ENCODE assay signal across 16 cellular contexts in the genomic region with DNA sequence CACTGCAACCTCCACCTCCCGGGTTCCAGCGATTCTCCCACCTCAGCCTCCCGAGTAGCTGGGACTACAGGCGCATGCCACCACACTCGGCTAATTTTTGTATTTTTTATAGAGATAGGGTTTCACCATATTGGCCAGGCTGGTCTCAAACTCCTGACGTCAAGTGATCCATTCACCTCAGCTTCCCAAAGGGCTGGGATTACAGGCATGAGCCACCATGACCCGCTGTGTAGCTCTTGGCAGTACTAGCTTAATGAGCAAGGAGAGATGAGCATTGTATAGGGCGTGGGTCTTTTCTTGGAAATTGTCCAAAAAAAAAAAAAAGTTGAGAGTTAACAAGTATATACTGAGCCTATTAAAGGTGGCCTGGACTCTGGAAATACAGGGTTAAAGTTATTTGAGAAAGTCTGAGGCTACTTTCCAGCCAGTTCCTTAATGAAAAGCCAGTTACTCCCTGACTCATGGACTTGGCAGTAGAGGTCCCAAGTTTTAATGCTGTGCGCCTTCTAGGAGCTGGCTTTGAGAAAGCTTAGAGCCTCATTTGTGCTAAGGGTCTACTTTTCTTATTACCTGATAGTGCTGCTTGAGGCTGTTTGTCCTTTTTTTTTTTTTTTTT. TPM values are rescaled to one million over a fixed set of nuclear protein-coding genes. Genes with fewer than 3 reads are reported as not detected.
DNase-seq lines count a peak whose midpoint lies in the region; ATAC-seq, FAIRE-seq and TF ChIP-seq lines count a peak whose summit lies in the region.
"Had no signal": no experiment of that assay in that cellular context is flagged by ENCODE, and none has a peak within 500 bp of the region (broad histone marks: within the 10 kb centered on the region; RNA-seq: fewer than 3 reads in every experiment).

No MANE protein-coding gene starts in this region.

- H2BK5ac ChIP-seq in IMR-90 (ENCODE audit: low read depth, low read length, poor library complexity, severe bottlenecking) = no peak overlapping the region

- no peak overlapping the region for H3K56ac ChIP-seq in IMR-90 (ENCODE audit: extremely low read depth, insufficient read depth, low read length)

- no peak overlapping the region for H4K91ac ChIP-seq in IMR-90 (ENCODE audit: insufficient read depth, low read depth, low read length)

- H3K36me3 ChIP-seq in IMR-90 (ENCODE audit: control insufficient read depth, insufficient read depth, low read length) (peaks cover 24% of the 10 kb centered on the region), astrocyte (ENCODE audit: insufficient read depth, low read length) (peaks cover 32% of the 10 kb centered on the region), psoas muscle (ENCODE audit: insufficient read depth in 1 of 2, low read depth in 1 of 2) (peaks cover 9 to 36% of the 10 kb centered on the region in 2 donors), spleen (peaks cover 0 to 42% (median 24%) of the 10 kb centered on the region in 6 donors)
- H3K36me3 ChIP-seq: ovary had no signal

- H3K79me2 ChIP-seq in astrocyte (ENCODE audit: insufficient read depth, low read length) = peaks cover 24% of the 10 kb centered on the region

- H3K9ac ChIP-seq in IMR-90 (ENCODE audit: low read depth, low read length) (no peak overlapping the region), astrocyte (ENCODE audit: low read length) (no peak overlapping the region)

- no peak overlapping the region for H4K8ac ChIP-seq in IMR-90 (ENCODE audit: low read depth in 2 of 2, low read length in 2 of 2)

- no TSS peak for BruUV-seq in IMR-90 (replicated peaks; lab: Mats Ljungman, UMichigan)

- no peaks in the 10 kb centered on the region for H3K9me3 Mint-ChIP-seq in astrocyte (ENCODE audit: unreplicated experiment)
- H3K9me3 Mint-ChIP-seq: central memory CD8-positive, alpha-beta T cell had no signal

- H3K79me1 ChIP-seq in IMR-90 (ENCODE audit: low read depth in 1 of 2, low read length in 2 of 2) = peaks cover 11 to 36% of the 10 kb centered on the region in 2 experiments; a peak in 3 of 4 replicates

- H3K27ac ChIP-seq in IMR-90 (ENCODE audit: insufficient read depth, low read length) (no peak overlapping the region), astrocyte (ENCODE audit: low read depth, low read length) (no peak overlapping the region), psoas muscle (no peak overlapping the region), spleen (no peak overlapping the region)
- H3K27ac ChIP-seq: ovary, upper lobe of right lung had no signal

- H2AK9ac ChIP-seq in IMR-90 (replicated peaks; ENCODE audit: low read depth, low read length, poor library complexity) = no peak overlapping the region

- no peaks in the 10 kb centered on the region for H3K9me3 ChIP-seq in IMR-90 (ENCODE audit: control insufficient read depth, insufficient read depth, low read length)
- no peaks in the 10 kb centered on the region for H3K9me3 ChIP-seq in astrocyte (ENCODE audit: insufficient read depth, low read depth, low read length)
- no peaks in the 10 kb centered on the region for H3K9me3 ChIP-seq in psoas muscle
- H3K9me3 ChIP-seq in spleen = no peaks in the 10 kb centered on the region
- H3K9me3 ChIP-seq: ovary, upper lobe of right lung had no signal

- H3K4me2 ChIP-seq in IMR-90 (ENCODE audit: low read depth, low read length) = no peak overlapping the region
- H3K4me2 ChIP-seq in astrocyte (ENCODE audit: low read length) = no peak overlapping the region

- TF ChIP-seq RAD21 in IMR-90 (IDR thresholded peaks at IDR 0.05; ENCODE audit: low read length) = no peak

- TF ChIP-seq POLR2A in IMR-90 (IDR thresholded peaks at IDR 0.05; ENCODE audit: low read depth, low read length) (no peak), spleen (IDR thresholded peaks at IDR 0.05) (no peak)

- no peak overlapping the region for H3K18ac ChIP-seq in IMR-90 (ENCODE audit: low read depth, low read length)

- H3K23ac ChIP-seq in IMR-90 (ENCODE audit: low read depth, low read length) = no peak overlapping the region

- intact Hi-C loops in IMR-90 (cut with micrococcal nuclease) (loop anchor here (5.0 to 10.0 kb wide), 2 partner anchors 180 to 772 kb away; a partner anchor contains a TSS), psoas muscle (cut with DNase I) (no loop called here), spleen (cut with DNase I; ENCODE audit: low total_unique reads) (loop anchor here (5.0 kb wide), 1 partner anchor 492 kb away; no protein-coding TSS in a partner anchor)

- H3K4me3 ChIP-seq in IMR-90 (ENCODE audit: insufficient read depth, low read depth, low read length) (no peak overlapping the region), astrocyte (ENCODE audit: insufficient read depth, low read depth, low read length) (no peak overlapping the region), psoas muscle (no peak overlapping the region), spleen (no peak overlapping the region)
- H3K4me3 ChIP-seq: ovary, upper lobe of right lung had no signal

- ATAC-seq in IMR-90 (ENCODE audit: low read depth) (no peak), psoas muscle (peak in 3 of 4 donors; percentile 20 to 38 (median 23)), GM18502 (IDR thresholded peaks at IDR 0.05; ENCODE audit: poor library complexity, unreplicated experiment) (no peak)
- ATAC-seq: upper lobe of right lung had no signal

- H3K4me1 ChIP-seq in IMR-90 (ENCODE audit: control insufficient read depth, insufficient read depth, low read length) = peaks cover 2% of the 10 kb centered on the region; the same call in 1 of the 2 replicates
- H3K4me1 ChIP-seq in astrocyte (ENCODE audit: insufficient read depth, low read length) = peaks cover 8% of the 10 kb centered on the region
- peaks cover 8% of the 10 kb centered on the region for H3K4me1 ChIP-seq in psoas muscle
- H3K4me1 ChIP-seq in spleen = peaks cover 10 to 23% (median 20%) of the 10 kb centered on the region in 6 donors

- no peaks in the 10 kb centered on the region for H3K27me3 Mint-ChIP-seq in astrocyte (ENCODE audit: low read depth, unreplicated experiment)
- H3K27me3 Mint-ChIP-seq: central memory CD8-positive, alpha-beta T cell had no signal

- CTCF ChIA-PET in IMR-90 (lab: Yijun Ruan, JAX) = interaction anchor here (0.9 kb wide), 1 partner anchor 15 kb away, joined by 3 read pairs; no protein-coding TSS in a partner anchor

- peaks cover 5% of the 10 kb centered on the region for H3K36me3 Mint-ChIP-seq in astrocyte (ENCODE audit: low read depth, unreplicated experiment)

- POLR2A ChIA-PET in IMR-90 (lab: Charles Lee; ENCODE audit: unreplicated experiment) = no interaction called here

- H2AK5ac ChIP-seq in IMR-90 (ENCODE audit: low read depth, low read length) = no peak overlapping the region

- no peak overlapping the region for H3K4me3 Mint-ChIP-seq in astrocyte (ENCODE audit: unreplicated experiment)
- H3K4me3 Mint-ChIP-seq: central memory CD8-positive, alpha-beta T cell had no signal

- 70% methylated on average over 2 of the region's 9 CpGs; no CpG with 5 or more reads in 1 of the 2 experiments for WGBS in IMR-90 (ENCODE audit: extremely low coverage in 2 of 2, insufficient read length in 1 of 2), 2 experiments
- WGBS in psoas muscle, 3 donors = 70 to 79% (median 76%) methylated on average over 9 of the region's 9 CpGs
- WGBS in spleen, 5 donors = 75 to 90% (median 88%) methylated on average over 9 of the region's 9 CpGs

- H2BK15ac ChIP-seq in IMR-90 (ENCODE audit: low read depth, low read length) = no peak overlapping the region

- no peak overlapping the region for H3K14ac ChIP-seq in IMR-90 (replicated peaks; ENCODE audit: low read depth, low read length)

- no peak overlapping the region for H2BK120ac ChIP-seq in IMR-90 (ENCODE audit: low read depth, low read length)

- H2AFZ ChIP-seq in IMR-90 (replicated peaks; ENCODE audit: low read length, poor library complexity) = no peak overlapping the region
- H2AFZ ChIP-seq in astrocyte (ENCODE audit: low read depth, low read length) = no peak overlapping the region

- H3K4ac ChIP-seq in IMR-90 (ENCODE audit: low read depth, low read length) = no peak overlapping the region

- H4K20me1 ChIP-seq in IMR-90 (ENCODE audit: insufficient read depth, low read length) (peaks cover 68% of the 10 kb centered on the region), astrocyte (ENCODE audit: insufficient read depth, low read length) (peaks cover 81% of the 10 kb centered on the region)

- H4K5ac ChIP-seq in IMR-90 (ENCODE audit: low read depth, low read length) = no peak overlapping the region

- peak; percentile 51 for DNase-seq in activated CD8-positive, alpha-beta memory T cell treated with anti-CD3 and anti-CD28 coated beads, Interleukin-2, amount 50 U/mL, for 48 hours
- DNase-seq in activated CD8-positive, alpha-beta memory T cell treated with anti-CD3 and anti-CD28 coated beads, Interleukin-2, amount 50 U/mL, for 4 hours = no peak
- peak; percentile 63 for DNase-seq in IMR-90
- DNase-seq in astrocyte (ENCODE audit: low read depth) = peak; percentile 76
- no peak for DNase-seq in psoas muscle
- no peak for DNase-seq in occipital lobe (lab: John Stamatoyannopoulos, UW)
- no peak for DNase-seq in spleen
- DNase-seq: activated CD4-positive, alpha-beta T cell treated with anti-CD3 and anti-CD28 coated beads, Interleukin-2, amount 50 U/mL, for 1 hour; activated gamma-delta T cell treated with Interleukin-2 at 50 U/mL for 16 hours; DMS79 treated with DMSO at 0.1 percent for 48 hours; erythroblast; ovary; T-helper 1 cell; upper lobe of right lung had no signal

- no peak for FAIRE-seq in astrocyte (lab: Jason Lieb, UNC)

- dilution Hi-C loops in IMR-90 (cut with HindIII; ENCODE audit: low sequenced_read_pairs, unreplicated experiment) = no loop called here

- H3K9me1 ChIP-seq in IMR-90 (ENCODE audit: insufficient read depth, low read length) = no peaks in the 10 kb centered on the region; the same call in 1 of the 2 replicates

- H3K4me1 Mint-ChIP-seq in astrocyte (ENCODE audit: low read depth, unreplicated experiment) = peaks cover 10% of the 10 kb centered on the region

- H3K27me3 ChIP-seq in IMR-90 (ENCODE audit: control insufficient read depth, insufficient read depth, low read length) (no peaks in the 10 kb centered on the region), astrocyte (ENCODE audit: insufficient read depth, low read length) (no peaks in the 10 kb centered on the region), psoas muscle (ENCODE audit: insufficient read depth in 3 of 3, low read length in 2 of 3) (peaks cover 0 to 15% (median 0%) of the 10 kb centered on the region in 3 donors), spleen (replicated peaks in 1 of 7) (peaks cover 0 to 19% (median 16%) of the 10 kb centered on the region in 7 donors)
- H3K27me3 ChIP-seq: ovary, upper lobe of right lung had no signal

- TF ChIP-seq CTCF in IMR-90 (conservative IDR thresholded peaks at IDR 0.05; ENCODE audit: low read depth, low read length) (no peak), astrocyte (IDR thresholded peaks at IDR 0.05; ENCODE audit: insufficient read depth, low read depth, low read length) (no peak), psoas muscle (IDR thresholded peaks at IDR 0.05) (no peak), spleen (IDR thresholded peaks at IDR 0.05 in 8 of 11, conservative IDR thresholded peaks at IDR 0.05 in 3 of 11) (no peak)

- in situ Hi-C loops in IMR-90 (cut with MboI; ENCODE audit: low sequenced_read_pairs) = loop anchor here (5.0 to 25.0 kb wide), 4 partner anchors 492 to 872 kb away; a partner anchor contains a TSS

- no peak overlapping the region for H2BK20ac ChIP-seq in IMR-90 (ENCODE audit: low read depth, low read length)

- H3K27ac Mint-ChIP-seq in astrocyte (ENCODE audit: unreplicated experiment) = no peak overlapping the region

RNA-seq across cellular contexts. Expression of a gene that starts 4.2 kb away (rescaled TPM):
- total RNA-seq in IMR-90 (2012; rRNA removed) = under 0.01 TPM in 1 of 2 replicates, not detected in the other
- 0.15 and 0.22 TPM in 2 replicates for polyA plus RNA-seq in IMR-90 (2012; rRNA removed)
- 0.11 TPM in 1 of 2 replicates, not detected in the other for polyA plus RNA-seq in IMR-90 (2012; cell fraction: cytosol; rRNA removed)
- polyA plus RNA-seq in IMR-90 (2012; cell fraction: nucleus; rRNA removed; ENCODE audit: low replicate concordance) = 0.65 and 0.67 TPM in 2 replicates
- 0.89 and 1.2 TPM in 2 replicates for total RNA-seq in astrocyte
- under 1 TPM; 0.17 to 0.66 (median 0.28) TPM for total RNA-seq in psoas muscle
- under 1 TPM; 0.14 to 0.30 (median 0.29) TPM for polyA plus RNA-seq in psoas muscle
- 0.62 TPM for total RNA-seq in occipital lobe
- under 1 TPM in 6 of 7 donors, not detected in 1; 0.22 to 0.74 (median 0.33) TPM for total RNA-seq in spleen
- polyA plus RNA-seq in spleen = under 1 TPM; 0.32 to 0.74 (median 0.33) TPM

RNA-seq across cellular contexts. Expression of a gene that starts 27.6 kb away (rescaled TPM):
- 856 and 1,596 TPM in 2 replicates for total RNA-seq in IMR-90 (2012; rRNA removed)
- 929 and 3,169 TPM in 2 replicates for polyA plus RNA-seq in IMR-90 (2012; rRNA removed)
- polyA plus RNA-seq in IMR-90 (2012; cell fraction: cytosol; rRNA removed) = 105 and 178 TPM in 2 replicates
- polyA plus RNA-seq in IMR-90 (2012; cell fraction: nucleus; rRNA removed; ENCODE audit: low replicate concordance) = 29.5 and 252 TPM in 2 replicates
- total RNA-seq in astrocyte = 1,191 and 1,219 TPM in 2 replicates
- 100 to 1,000 TPM; 452 to 635 (median 472) TPM for total RNA-seq in psoas muscle
- 1,000 to 10,000 TPM; 1,339 to 2,554 (median 1,854) TPM for polyA plus RNA-seq in psoas muscle
- 412 TPM for total RNA-seq in occipital lobe
- total RNA-seq in spleen = 100 to 1,000 TPM; 441 to 681 (median 572) TPM
- polyA plus RNA-seq in spleen = 1,000 to 10,000 TPM; 1,521 to 2,472 (median 2,090) TPM

Comparison
In these comparisons a context has a peak if more than half of its experiments do, and no peak if none do; other contexts are left out.
1. DNase-seq: peak in activated CD8-positive, alpha-beta memory T cell treated with anti-CD3 and anti-CD28 coated beads, Interleukin-2, amount 50 U/mL, for 48 hours (single experiment), IMR-90 (single experiment) and astrocyte (single experiment); none in activated CD8-positive, alpha-beta memory T cell treated with anti-CD3 and anti-CD28 coated beads, Interleukin-2, amount 50 U/mL, for 4 hours (single experiment), psoas muscle (0 of 2), occipital lobe (single experiment) and spleen (single experiment).
2. ATAC-seq: peak in psoas muscle (3 of 4); none in IMR-90 (single experiment) and GM18502 (single experiment).
3. intact Hi-C loops: an anchor here in IMR-90 (5.0 to 10.0 kb wide) and spleen (5.0 kb wide); none called in psoas muscle.